11 cellular contexts compared by ENCODE assay signal in the genomic region with DNA sequence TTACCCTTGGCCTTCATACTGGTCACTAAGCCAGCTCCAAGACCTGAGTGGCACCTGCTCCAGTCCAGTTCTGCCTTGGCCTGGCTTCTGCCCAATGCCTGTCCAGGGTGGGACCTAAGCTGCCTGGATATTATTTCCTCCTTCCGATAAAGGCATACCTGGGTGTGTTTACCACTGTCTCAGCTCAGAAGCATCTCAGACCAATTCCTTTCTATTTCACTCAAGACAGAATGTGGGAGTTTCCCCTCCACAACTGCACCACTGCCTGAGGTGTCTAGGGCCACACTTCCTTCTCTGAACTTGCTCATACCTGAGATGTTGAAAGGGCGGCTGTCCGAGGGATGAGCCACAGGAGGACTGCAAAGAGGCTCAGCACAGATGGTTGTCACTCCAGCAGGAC. TPM values are rescaled to one million over a fixed set of nuclear protein-coding genes. Genes with fewer than 3 reads are reported as not detected.
A peak's percentile ranks its signal among the peaks of the same experiment; 100 is the strongest.
DNase-seq lines count a peak whose midpoint lies in the region; TF ChIP-seq lines count a peak whose summit lies in the region.
"Had no signal": no experiment of that assay in that cellular context is flagged by ENCODE, and none has a peak within 500 bp of the region (broad histone marks: within the 10 kb centered on the region; RNA-seq: fewer than 3 reads in every experiment).

No MANE protein-coding gene starts in this region.

- no peak overlapping the region for H3K4me3 Mint-ChIP-seq in MCF 10A (ENCODE audit: unreplicated experiment)

- no peak for DNase-seq in MCF 10A (ENCODE audit: unreplicated experiment)
- DNase-seq in breast epithelium (ENCODE audit: low spot score in 2 of 2): no peak
- peak; percentile 76 for DNase-seq in HPDE6-E6E7 (ENCODE audit: extremely low spot score)
- peak; percentile 97 for DNase-seq in epithelial cell of esophagus (ENCODE audit: low read depth)
- no peak for DNase-seq in globus pallidus (ENCODE audit: low spot score)
- DNase-seq in midbrain (lab: John Stamatoyannopoulos, UW): no peak
- DNase-seq in NCI-H1092 (lab: John Stamatoyannopoulos, UW): no peak
- no peak for DNase-seq in ureter (ENCODE audit: low spot score)
- DNase-seq: right cardiac atrium, SW 1271, upper lobe of left lung had no signal

- no peaks in the 10 kb centered on the region for H3K9me3 Mint-ChIP-seq in MCF 10A (ENCODE audit: unreplicated experiment)

- peak overlapping the region; percentile 21 for H3K27ac Mint-ChIP-seq in MCF 10A (ENCODE audit: low read depth, unreplicated experiment)

- peaks cover 5% of the 10 kb centered on the region for H3K36me3 Mint-ChIP-seq in MCF 10A (ENCODE audit: insufficient read depth, unreplicated experiment)

- BruUV-seq in MCF 10A (replicated peaks; lab: Mats Ljungman, UMichigan): no TSS peak

- intact Hi-C loops in MCF 10A (cut with micrococcal nuclease): no loop called here
- intact Hi-C loops in breast epithelium (cut with DNase I; ENCODE audit: low total_unique reads): no loop called here

- TF ChIP-seq POLR2A in breast epithelium (IDR thresholded peaks at IDR 0.05): no peak

- no peaks in the 10 kb centered on the region for H3K4me1 ChIP-seq in breast epithelium
- H3K4me1 ChIP-seq: upper lobe of left lung had no signal

- POLR2A ChIA-PET in MCF 10A (lab: Yijun Ruan, JAX): interaction anchor here (1.0 kb wide), 1 partner anchor 9 kb away, joined by 3 read pairs; no protein-coding TSS in a partner anchor

- no peaks in the 10 kb centered on the region for H3K27me3 ChIP-seq in breast epithelium
- H3K27me3 ChIP-seq: upper lobe of left lung had no signal

- H3K27me3 Mint-ChIP-seq in MCF 10A (ENCODE audit: insufficient read depth, unreplicated experiment): no peaks in the 10 kb centered on the region

- H3K36me3 ChIP-seq in breast epithelium: no peaks in the 10 kb centered on the region
- H3K36me3 ChIP-seq: upper lobe of left lung had no signal

- no peak overlapping the region for H3K27ac ChIP-seq in breast epithelium
- H3K27ac ChIP-seq: upper lobe of left lung had no signal

- no peaks in the 10 kb centered on the region for H3K9me3 ChIP-seq in breast epithelium
- H3K9me3 ChIP-seq: upper lobe of left lung had no signal

- H3K4me1 Mint-ChIP-seq in MCF 10A (ENCODE audit: insufficient read depth, unreplicated experiment): peaks cover 23% of the 10 kb centered on the region

- H3K4me3 ChIP-seq in breast epithelium: no peak overlapping the region
- no peak overlapping the region for H3K4me3 ChIP-seq in epithelial cell of esophagus (ENCODE audit: low read length)
- H3K4me3 ChIP-seq: upper lobe of left lung had no signal

- no peak for TF ChIP-seq CTCF in MCF 10A (IDR thresholded peaks at IDR 0.05; ENCODE audit: unreplicated experiment)
- TF ChIP-seq CTCF in breast epithelium (IDR thresholded peaks at IDR 0.05): no peak
- TF ChIP-seq CTCF in epithelial cell of esophagus (IDR thresholded peaks at IDR 0.05; ENCODE audit: insufficient read depth, low read depth, low read length, missing control alignments): no peak

- CTCF ChIA-PET in MCF 10A (lab: Yijun Ruan, JAX): interaction anchor here (0.6 to 1.1 kb wide), 2 partner anchors 18 to 104 kb away, joined by 3 to 4 read pairs; no protein-coding TSS in a partner anchor

RNA-seq across cellular contexts. Expression of a gene that starts 18.4 kb away (rescaled TPM):
- 76.9 and 91.7 TPM in 2 replicates for total RNA-seq in MCF 10A (2022)
- 10 to 100 TPM; 79.0 to 85.9 (median 83.4) TPM for total RNA-seq in breast epithelium
- 85.8 TPM for total RNA-seq in ureter

Comparison
In these comparisons a context has a peak if more than half of its experiments do, and no peak if none do; other contexts are left out.
1. DNase-seq: peak in HPDE6-E6E7 (single experiment) and epithelial cell of esophagus (single experiment); none in MCF 10A (single experiment), breast epithelium (0 of 2), globus pallidus (single experiment), midbrain (single experiment), NCI-H1092 (single experiment) and ureter (single experiment).